1 cellular context compared by ENCODE assay signal in the genomic region with DNA sequence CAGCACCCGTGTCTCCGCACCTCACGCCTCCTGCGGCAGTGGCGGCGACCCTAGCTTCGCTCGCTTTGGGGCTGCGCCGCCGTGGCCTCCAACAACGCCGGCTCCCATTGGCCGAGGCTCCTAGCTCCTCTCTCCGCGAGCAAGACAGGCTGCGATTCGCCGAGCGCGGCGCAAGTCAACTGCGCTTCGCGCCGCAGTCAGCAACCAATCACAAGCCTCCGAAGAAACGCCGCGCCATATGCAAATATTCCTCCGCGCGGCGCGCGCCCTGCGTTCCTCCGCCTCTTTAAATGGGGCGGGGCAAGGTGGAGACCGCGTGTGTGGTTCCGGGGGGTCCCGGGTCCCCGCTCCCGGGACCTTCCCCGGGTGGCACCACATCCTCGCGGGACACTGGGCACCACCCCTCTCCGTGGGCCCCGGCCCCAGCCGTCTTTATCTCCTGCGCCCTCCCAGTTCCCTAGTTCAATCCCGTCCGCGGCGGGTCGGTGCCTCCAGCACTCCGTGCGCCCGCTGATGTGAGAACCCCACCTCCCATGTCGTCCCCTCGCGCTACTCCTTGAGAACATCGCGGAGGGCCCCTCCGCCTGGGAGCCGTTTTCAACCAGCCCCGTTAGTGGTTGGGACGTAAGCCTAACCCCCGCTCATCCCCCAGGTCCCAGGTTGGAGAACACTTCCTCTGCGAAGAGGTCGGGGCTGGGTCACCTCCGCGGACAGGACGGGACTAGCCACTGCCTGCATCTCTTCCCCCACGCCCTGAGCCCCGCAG.
TF ChIP-seq lines count a peak whose summit lies in the region.

A gene with protein sequence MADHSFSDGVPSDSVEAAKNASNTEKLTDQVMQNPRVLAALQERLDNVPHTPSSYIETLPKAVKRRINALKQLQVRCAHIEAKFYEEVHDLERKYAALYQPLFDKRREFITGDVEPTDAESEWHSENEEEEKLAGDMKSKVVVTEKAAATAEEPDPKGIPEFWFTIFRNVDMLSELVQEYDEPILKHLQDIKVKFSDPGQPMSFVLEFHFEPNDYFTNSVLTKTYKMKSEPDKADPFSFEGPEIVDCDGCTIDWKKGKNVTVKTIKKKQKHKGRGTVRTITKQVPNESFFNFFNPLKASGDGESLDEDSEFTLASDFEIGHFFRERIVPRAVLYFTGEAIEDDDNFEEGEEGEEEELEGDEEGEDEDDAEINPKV (minus strand): TSS at position 96 of the 766 bp plus-strand sequence. CDS start 13,109 bp downstream, outside the sequence.

TF ChIP-seq in HepG2, 621 proteins besides CTCF, POLR2A, EP300 and RAD21 (continued from another document and continues in another):
- TF ChIP-seq CENPX (CRISPR knock-in tag; IDR thresholded peaks at IDR 0.05) (no peak), MTA3 (CRISPR knock-in tag; IDR thresholded peaks at IDR 0.05) (no peak), KDM3A (CRISPR knock-in tag; IDR thresholded peaks at IDR 0.05; ENCODE audit: low read depth) (no peak), ZNF337 (CRISPR knock-in tag; IDR thresholded peaks at IDR 0.05; ENCODE audit: borderline replicate concordance, low read depth) (peak; percentile 72; the same call in 1 of the 2 replicates), CEBPG (CRISPR knock-in tag; IDR thresholded peaks at IDR 0.05) (no peak), ZBTB26 (CRISPR knock-in tag; IDR thresholded peaks at IDR 0.05; ENCODE audit: borderline replicate concordance) (no peak), ZNF839 (CRISPR knock-in tag; IDR thresholded peaks at IDR 0.05; ENCODE audit: borderline replicate concordance) (0 out of 2 replicates have a peak, but pooled peaks have one; percentile 28), NCOA1 (CRISPR knock-in tag; IDR thresholded peaks at IDR 0.05) (peak; percentile 70; the same call in 1 of the 2 replicates), ZNF775 (CRISPR knock-in tag; IDR thresholded peaks at IDR 0.05; ENCODE audit: borderline replicate concordance) (no peak), LRRFIP1 (CRISPR knock-in tag; conservative IDR thresholded peaks at IDR 0.05) (no peak), ZMYM4 (CRISPR knock-in tag; IDR thresholded peaks at IDR 0.05) (peak; percentile 48; the same call in 1 of the 2 replicates), ZNF44 (CRISPR knock-in tag; IDR thresholded peaks at IDR 0.05) (no peak), ZNF83 (CRISPR knock-in tag; IDR thresholded peaks at IDR 0.05; ENCODE audit: borderline replicate concordance) (no peak), NR2C2 (CRISPR knock-in tag; IDR thresholded peaks at IDR 0.05; ENCODE audit: borderline replicate concordance) (peak; percentile 63; the same call in 1 of the 2 replicates), ZSCAN31 (CRISPR knock-in tag; IDR thresholded peaks at IDR 0.05; ENCODE audit: low read depth) (peak; percentile 73; the same call in 1 of the 2 replicates), AGO1 (IDR thresholded peaks at IDR 0.05; ENCODE audit: low read depth, low read length, poor library complexity, severe bottlenecking) (peak; percentile 79), SMARCE1 (IDR thresholded peaks at IDR 0.05; ENCODE audit: borderline replicate concordance) (no peak), ZNF256 (CRISPR knock-in tag; conservative IDR thresholded peaks at IDR 0.05) (no peak), IRF2 (CRISPR knock-in tag; IDR thresholded peaks at IDR 0.05) (no peak), ZNF766 (CRISPR knock-in tag; IDR thresholded peaks at IDR 0.05; ENCODE audit: borderline replicate concordance) (no peak), ZNF160 (CRISPR knock-in tag; IDR thresholded peaks at IDR 0.05) (no peak), SP2 (CRISPR knock-in tag; IDR thresholded peaks at IDR 0.05) (peak; percentile 59), SP5 (CRISPR knock-in tag; IDR thresholded peaks at IDR 0.05; ENCODE audit: borderline replicate concordance, low read depth) (peak; percentile 82), PCBP1 (IDR thresholded peaks at IDR 0.05; ENCODE audit: borderline replicate concordance, low read depth, low read length) (peak; percentile 83; the same call in 1 of the 2 replicates), EEA1 (CRISPR knock-in tag; IDR thresholded peaks at IDR 0.05; ENCODE audit: borderline replicate concordance) (peak; percentile 28; the same call in 1 of the 2 replicates), RFX5 (IDR thresholded peaks at IDR 0.05; ENCODE audit: low read depth, low read length) (no peak), ZNF296 (CRISPR knock-in tag; conservative IDR thresholded peaks at IDR 0.05) (no peak), CHCHD3 (CRISPR knock-in tag; IDR thresholded peaks at IDR 0.05) (no peak), POLR2G (IDR thresholded peaks at IDR 0.05; ENCODE audit: low read depth, low read length) (peak; percentile 83), NFATC3 (CRISPR knock-in tag; IDR thresholded peaks at IDR 0.05) (no peak), ZNF382 (CRISPR knock-in tag; IDR thresholded peaks at IDR 0.05; ENCODE audit: borderline replicate concordance) (no peak), NCOA2 (CRISPR knock-in tag; IDR thresholded peaks at IDR 0.05) (no peak), ZSCAN29 (CRISPR knock-in tag; conservative IDR thresholded peaks at IDR 0.05) (no peak), ARID3A (IDR thresholded peaks at IDR 0.05; ENCODE audit: low read depth, low read length) (no peak)
- TF ChIP-seq, protein P1, sequence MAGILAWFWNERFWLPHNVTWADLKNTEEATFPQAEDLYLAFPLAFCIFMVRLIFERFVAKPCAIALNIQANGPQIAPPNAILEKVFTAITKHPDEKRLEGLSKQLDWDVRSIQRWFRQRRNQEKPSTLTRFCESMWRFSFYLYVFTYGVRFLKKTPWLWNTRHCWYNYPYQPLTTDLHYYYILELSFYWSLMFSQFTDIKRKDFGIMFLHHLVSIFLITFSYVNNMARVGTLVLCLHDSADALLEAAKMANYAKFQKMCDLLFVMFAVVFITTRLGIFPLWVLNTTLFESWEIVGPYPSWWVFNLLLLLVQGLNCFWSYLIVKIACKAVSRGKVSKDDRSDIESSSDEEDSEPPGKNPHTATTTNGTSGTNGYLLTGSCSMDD (CRISPR knock-in tag; IDR thresholded peaks at IDR 0.05) = no peak
- TF ChIP-seq, protein P2, sequence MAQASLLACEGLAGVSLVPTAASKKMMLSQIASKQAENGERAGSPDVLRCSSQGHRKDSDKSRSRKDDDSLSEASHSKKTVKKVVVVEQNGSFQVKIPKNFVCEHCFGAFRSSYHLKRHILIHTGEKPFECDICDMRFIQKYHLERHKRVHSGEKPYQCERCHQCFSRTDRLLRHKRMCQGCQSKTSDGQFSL (CRISPR knock-in tag; IDR thresholded peaks at IDR 0.05) = no peak
- TF ChIP-seq, protein P3, sequence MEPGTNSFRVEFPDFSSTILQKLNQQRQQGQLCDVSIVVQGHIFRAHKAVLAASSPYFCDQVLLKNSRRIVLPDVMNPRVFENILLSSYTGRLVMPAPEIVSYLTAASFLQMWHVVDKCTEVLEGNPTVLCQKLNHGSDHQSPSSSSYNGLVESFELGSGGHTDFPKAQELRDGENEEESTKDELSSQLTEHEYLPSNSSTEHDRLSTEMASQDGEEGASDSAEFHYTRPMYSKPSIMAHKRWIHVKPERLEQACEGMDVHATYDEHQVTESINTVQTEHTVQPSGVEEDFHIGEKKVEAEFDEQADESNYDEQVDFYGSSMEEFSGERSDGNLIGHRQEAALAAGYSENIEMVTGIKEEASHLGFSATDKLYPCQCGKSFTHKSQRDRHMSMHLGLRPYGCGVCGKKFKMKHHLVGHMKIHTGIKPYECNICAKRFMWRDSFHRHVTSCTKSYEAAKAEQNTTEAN (CRISPR knock-in tag; conservative IDR thresholded peaks at IDR 0.05) = no peak
- TF ChIP-seq, protein P4, sequence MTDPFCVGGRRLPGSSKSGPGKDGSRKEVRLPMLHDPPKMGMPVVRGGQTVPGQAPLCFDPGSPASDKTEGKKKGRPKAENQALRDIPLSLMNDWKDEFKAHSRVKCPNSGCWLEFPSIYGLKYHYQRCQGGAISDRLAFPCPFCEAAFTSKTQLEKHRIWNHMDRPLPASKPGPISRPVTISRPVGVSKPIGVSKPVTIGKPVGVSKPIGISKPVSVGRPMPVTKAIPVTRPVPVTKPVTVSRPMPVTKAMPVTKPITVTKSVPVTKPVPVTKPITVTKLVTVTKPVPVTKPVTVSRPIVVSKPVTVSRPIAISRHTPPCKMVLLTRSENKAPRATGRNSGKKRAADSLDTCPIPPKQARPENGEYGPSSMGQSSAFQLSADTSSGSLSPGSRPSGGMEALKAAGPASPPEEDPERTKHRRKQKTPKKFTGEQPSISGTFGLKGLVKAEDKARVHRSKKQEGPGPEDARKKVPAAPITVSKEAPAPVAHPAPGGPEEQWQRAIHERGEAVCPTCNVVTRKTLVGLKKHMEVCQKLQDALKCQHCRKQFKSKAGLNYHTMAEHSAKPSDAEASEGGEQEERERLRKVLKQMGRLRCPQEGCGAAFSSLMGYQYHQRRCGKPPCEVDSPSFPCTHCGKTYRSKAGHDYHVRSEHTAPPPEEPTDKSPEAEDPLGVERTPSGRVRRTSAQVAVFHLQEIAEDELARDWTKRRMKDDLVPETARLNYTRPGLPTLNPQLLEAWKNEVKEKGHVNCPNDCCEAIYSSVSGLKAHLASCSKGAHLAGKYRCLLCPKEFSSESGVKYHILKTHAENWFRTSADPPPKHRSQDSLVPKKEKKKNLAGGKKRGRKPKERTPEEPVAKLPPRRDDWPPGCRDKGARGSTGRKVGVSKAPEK (CRISPR knock-in tag; IDR thresholded peaks at IDR 0.05; ENCODE audit: borderline replicate concordance) = 0 out of 2 replicates have a peak, but pooled peaks have one; percentile 77
- TF ChIP-seq, protein P5, sequence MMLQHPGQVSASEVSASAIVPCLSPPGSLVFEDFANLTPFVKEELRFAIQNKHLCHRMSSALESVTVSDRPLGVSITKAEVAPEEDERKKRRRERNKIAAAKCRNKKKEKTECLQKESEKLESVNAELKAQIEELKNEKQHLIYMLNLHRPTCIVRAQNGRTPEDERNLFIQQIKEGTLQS (CRISPR knock-in tag; IDR thresholded peaks at IDR 0.05) = no peak
- TF ChIP-seq, protein P6, sequence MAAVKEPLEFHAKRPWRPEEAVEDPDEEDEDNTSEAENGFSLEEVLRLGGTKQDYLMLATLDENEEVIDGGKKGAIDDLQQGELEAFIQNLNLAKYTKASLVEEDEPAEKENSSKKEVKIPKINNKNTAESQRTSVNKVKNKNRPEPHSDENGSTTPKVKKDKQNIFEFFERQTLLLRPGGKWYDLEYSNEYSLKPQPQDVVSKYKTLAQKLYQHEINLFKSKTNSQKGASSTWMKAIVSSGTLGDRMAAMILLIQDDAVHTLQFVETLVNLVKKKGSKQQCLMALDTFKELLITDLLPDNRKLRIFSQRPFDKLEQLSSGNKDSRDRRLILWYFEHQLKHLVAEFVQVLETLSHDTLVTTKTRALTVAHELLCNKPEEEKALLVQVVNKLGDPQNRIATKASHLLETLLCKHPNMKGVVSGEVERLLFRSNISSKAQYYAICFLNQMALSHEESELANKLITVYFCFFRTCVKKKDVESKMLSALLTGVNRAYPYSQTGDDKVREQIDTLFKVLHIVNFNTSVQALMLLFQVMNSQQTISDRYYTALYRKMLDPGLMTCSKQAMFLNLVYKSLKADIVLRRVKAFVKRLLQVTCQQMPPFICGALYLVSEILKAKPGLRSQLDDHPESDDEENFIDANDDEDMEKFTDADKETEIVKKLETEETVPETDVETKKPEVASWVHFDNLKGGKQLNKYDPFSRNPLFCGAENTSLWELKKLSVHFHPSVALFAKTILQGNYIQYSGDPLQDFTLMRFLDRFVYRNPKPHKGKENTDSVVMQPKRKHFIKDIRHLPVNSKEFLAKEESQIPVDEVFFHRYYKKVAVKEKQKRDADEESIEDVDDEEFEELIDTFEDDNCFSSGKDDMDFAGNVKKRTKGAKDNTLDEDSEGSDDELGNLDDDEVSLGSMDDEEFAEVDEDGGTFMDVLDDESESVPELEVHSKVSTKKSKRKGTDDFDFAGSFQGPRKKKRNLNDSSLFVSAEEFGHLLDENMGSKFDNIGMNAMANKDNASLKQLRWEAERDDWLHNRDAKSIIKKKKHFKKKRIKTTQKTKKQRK (IDR thresholded peaks at IDR 0.05; ENCODE audit: low read length) = no peak
- TF ChIP-seq, protein P7, sequence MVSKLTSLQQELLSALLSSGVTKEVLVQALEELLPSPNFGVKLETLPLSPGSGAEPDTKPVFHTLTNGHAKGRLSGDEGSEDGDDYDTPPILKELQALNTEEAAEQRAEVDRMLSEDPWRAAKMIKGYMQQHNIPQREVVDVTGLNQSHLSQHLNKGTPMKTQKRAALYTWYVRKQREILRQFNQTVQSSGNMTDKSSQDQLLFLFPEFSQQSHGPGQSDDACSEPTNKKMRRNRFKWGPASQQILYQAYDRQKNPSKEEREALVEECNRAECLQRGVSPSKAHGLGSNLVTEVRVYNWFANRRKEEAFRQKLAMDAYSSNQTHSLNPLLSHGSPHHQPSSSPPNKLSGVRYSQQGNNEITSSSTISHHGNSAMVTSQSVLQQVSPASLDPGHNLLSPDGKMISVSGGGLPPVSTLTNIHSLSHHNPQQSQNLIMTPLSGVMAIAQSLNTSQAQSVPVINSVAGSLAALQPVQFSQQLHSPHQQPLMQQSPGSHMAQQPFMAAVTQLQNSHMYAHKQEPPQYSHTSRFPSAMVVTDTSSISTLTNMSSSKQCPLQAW (CRISPR knock-in tag; IDR thresholded peaks at IDR 0.05) = no peak
